Comparison of ENCODE assay signal across 20 cellular contexts in genomic region chr2:202841090-202841867, GRCh38. TPM values are rescaled to one million over a fixed set of nuclear protein-coding genes. Genes with fewer than 3 reads are reported as not detected.
DNase-seq lines count a peak whose midpoint lies in the region; ATAC-seq, FAIRE-seq and TF ChIP-seq lines count a peak whose summit lies in the region.
"Had no signal": no experiment of that assay in that cellular context is flagged by ENCODE, and none has a peak within 500 bp of the region (broad histone marks: within the 10 kb centered on the region; RNA-seq: fewer than 3 reads in every experiment).

No MANE protein-coding gene starts in this region.

- intact Hi-C loops in K562 (cut with micrococcal nuclease): no loop called here
- intact Hi-C loops in thyroid gland (cut with DNase I): no loop called here

- H3K4me3 ChIP-seq in K562 (no peak overlapping the region), thyroid gland (replicated peaks in 1 of 3) (no peak overlapping the region)
- H3K4me3 ChIP-seq: MG63, SJSA1 had no signal

- H3K4me1 ChIP-seq in K562 (replicated peaks in 1 of 2; ENCODE audit: control insufficient read depth in 2 of 2, insufficient read depth in 2 of 2, low read length in 2 of 2) (no peaks in the 10 kb centered on the region), thyroid gland (no peaks in the 10 kb centered on the region)
- H3K4me1 ChIP-seq: SJSA1 had no signal

- H3K9me3 ChIP-seq in K562 (replicated peaks; ENCODE audit: control insufficient read depth, insufficient read depth, low read depth, low read length) (0 out of 2 replicates have a peak, but pooled peaks cover 2% of the 10 kb centered on the region), thyroid gland (no peaks in the 10 kb centered on the region)
- H3K9me3 ChIP-seq: SJSA1 had no signal

- no peaks in the 10 kb centered on the region for H3K9me1 ChIP-seq in K562 (ENCODE audit: control insufficient read depth, insufficient read depth, low read length)

- TF ChIP-seq EP300 in K562 (IDR thresholded peaks at IDR 0.05; ENCODE audit: low read length): no peak

- no peak overlapping the region for H3K4me2 ChIP-seq in K562 (ENCODE audit: insufficient read depth, low read length)

- no peak for TF ChIP-seq POLR2A in K562 (conservative IDR thresholded peaks at IDR 0.05)
- no peak for TF ChIP-seq POLR2A in thyroid gland (IDR thresholded peaks at IDR 0.05)

- no peak overlapping the region for H2AFZ ChIP-seq in K562 (ENCODE audit: low read depth, low read length)

- TF ChIP-seq RAD21 in K562 (CRISPR knock-in tag; conservative IDR thresholded peaks at IDR 0.05 in 1 of 2, IDR thresholded peaks at IDR 0.05 in 1 of 2): no peak

- H3K27me3 ChIP-seq in K562 (ENCODE audit: control insufficient read depth in 2 of 2, insufficient read depth in 2 of 2, low read length in 2 of 2): no peaks in the 10 kb centered on the region
- H3K27me3 ChIP-seq in thyroid gland: no peaks in the 10 kb centered on the region
- H3K27me3 ChIP-seq: MG63, SJSA1 had no signal

- POLR2A ChIA-PET in K562 (lab: Yijun Ruan, JAX): no interaction called here

- H3K27ac ChIP-seq in K562 (ENCODE audit: extremely low read depth, low read depth, low read length) (no peak overlapping the region), thyroid gland (no peak overlapping the region)
- H3K27ac ChIP-seq: HL-60, SJSA1 had no signal

- CTCF ChIA-PET in K562 (lab: Yijun Ruan, JAX; ENCODE audit: low intra/inter-chr PET ratio): no interaction called here

- H3K79me2 ChIP-seq in K562 (ENCODE audit: control insufficient read depth, insufficient read depth, low read length): no peaks in the 10 kb centered on the region

- ATAC-seq in K562: no peak
- ATAC-seq in GM18870 (IDR thresholded peaks at IDR 0.05; ENCODE audit: unreplicated experiment): no peak
- ATAC-seq: HCT116, PC-3 had no signal

- H3K9ac ChIP-seq in K562 (ENCODE audit: insufficient read depth in 1 of 2, low read depth in 2 of 2, low read length in 2 of 2): no peak overlapping the region

- in situ Hi-C loops in K562 (cut with MboI): no loop called here

- H4K20me1 ChIP-seq in K562 (replicated peaks; ENCODE audit: control insufficient read depth, insufficient read depth, low read length): no peaks in the 10 kb centered on the region

- TF ChIP-seq CTCF in K562 (IDR thresholded peaks at IDR 0.05 in 2 of 3, conservative IDR thresholded peaks at IDR 0.05 in 1 of 3; ENCODE audit: insufficient read depth in 2 of 3, low read depth in 1 of 3, low read length in 3 of 3) (no peak), thyroid gland (IDR thresholded peaks at IDR 0.05) (no peak)

- DNase-seq in NCI-H82 (lab: John Stamatoyannopoulos, UW) (peak; percentile 44), NCI-H82 treated with DMSO at 0.1 percent for 48 hours (lab: John Stamatoyannopoulos, UW; ENCODE audit: unreplicated experiment) (no peak), HTR-8/SVneo (ENCODE audit: insufficient read length, low spot score) (no peak), K562 (ENCODE audit: extremely low read depth in 1 of 4, low spot score in 3 of 4) (no peak), thyroid gland (peak; percentile 6 to 7), dedifferentiated amniotic fluid mesenchymal stem cell (ENCODE audit: extremely low spot score) (no peak)
- DNase-seq: Caco-2, GOT3, Kasumi-1, MG63, NCI-H1048, NCI-H1436 treated with DMSO at 0.1 percent for 48 hours, NCI-H2081 treated with DMSO at 0.1 percent for 48 hours, NCI-H345, NCI-H526 treated with DMSO at 0.1 percent for 48 hours, PC-3 had no signal

- BruUV-seq in K562 (replicated peaks; lab: Mats Ljungman, UMichigan): no TSS peak

- 48% methylated on average over 10 of the region's 11 CpGs for WGBS in K562 (ENCODE audit: insufficient coverage, low coverage, missing lambda C conversion rate)
- 91 to 94% methylated on average over 11 of the region's 11 CpGs for WGBS in thyroid gland, 2 donors

- FAIRE-seq in HTR-8/SVneo (lab: Jason Lieb, UNC): peak; percentile 64
- no peak for FAIRE-seq in K562 (lab: Jason Lieb, UNC)

- H3K36me3 ChIP-seq in K562 (ENCODE audit: control insufficient read depth, insufficient read depth, low read length) (no peaks in the 10 kb centered on the region), thyroid gland (no peaks in the 10 kb centered on the region)
- H3K36me3 ChIP-seq: MG63, SJSA1 had no signal

TF ChIP-seq in K562, 482 proteins besides CTCF, POLR2A, EP300 and RAD21:
- TF ChIP-seq NFIC (IDR thresholded peaks at IDR 0.05) (peak; percentile 86), ZNF217 (CRISPR knock-in tag; IDR thresholded peaks at IDR 0.05) (no peak), NFIX (CRISPR knock-in tag; IDR thresholded peaks at IDR 0.05; ENCODE audit: low read depth) (peak; percentile 48; the same call in 1 of the 2 replicates)

RNA-seq across cellular contexts. Expression of gene ICA1L, which starts 30.3 kb away (rescaled TPM):
- total RNA-seq in K562 (2011; cell fraction: chromatin; rRNA removed; ENCODE audit: low replicate concordance): 2.6 and 7.1 TPM in 2 replicates
- total RNA-seq in K562 (2011; cell fraction: nucleolus; rRNA removed): 1.3 and 2.2 TPM in 2 replicates
- total RNA-seq in K562 (2011; cell fraction: nucleoplasm; rRNA removed): 3.2 and 6.0 TPM in 2 replicates
- total RNA-seq in K562 (2014; rRNA removed): 1.1 and 1.7 TPM in 2 replicates
- 1.3 and 1.8 TPM in 2 replicates for total RNA-seq in K562 (2014; rRNA removed; fragmentation: Illumina TruSeq; extraction: Trizol)
- 1.1 and 2.0 TPM in 2 replicates for total RNA-seq in K562 (2015; rRNA removed; fragmentation: Illumina TruSeq; extraction: Trizol)
- 0.74 and 1.4 TPM in 2 replicates for total RNA-seq in K562 (2021)
- 1.2 and 1.6 TPM in 2 replicates for polyA plus RNA-seq in K562 (2011; rRNA removed)
- 0.33 and 0.50 TPM in 2 replicates for polyA plus RNA-seq in K562 (2011; cell fraction: cytosol; rRNA removed)
- 1.2 TPM in 2 replicates for polyA plus RNA-seq in K562 (2011; cell fraction: nucleus; rRNA removed)
- 0.92 and 0.96 TPM in 2 replicates for polyA plus RNA-seq in K562 (2012)
- polyA plus RNA-seq in K562 (2014; fragmentation: Illumina TruSeq; extraction: Trizol): 1.1 TPM in 2 replicates
- polyA plus RNA-seq in K562 (2014; fragmentation: Nextera tagmentation; extraction: Ambion mirVana): under 1 TPM; 0.57 to 0.62 TPM
- polyA plus RNA-seq in K562 (2014; rRNA removed): 0.86 and 1.7 TPM in 2 replicates
- 1.6 and 2.1 TPM in 2 replicates for polyA minus RNA-seq in K562 (2011; rRNA and poly(A)+ RNA removed)
- polyA minus RNA-seq in K562 (2011; cell fraction: cytosol; rRNA and poly(A)+ RNA removed): 1.4 and 1.8 TPM in 2 replicates
- 1.8 and 2.4 TPM in 2 replicates for polyA minus RNA-seq in K562 (2011; cell fraction: nucleus; rRNA and poly(A)+ RNA removed)
- 10 to 100 TPM; 12.1 to 35.7 (median 17.5) TPM for total RNA-seq in thyroid gland

Comparison
In these comparisons a context has a peak if more than half of its experiments do, and no peak if none do; other contexts are left out.
1. DNase-seq: peak in NCI-H82 (single experiment) and thyroid gland (2 of 2); none in NCI-H82 treated with DMSO at 0.1 percent for 48 hours (single experiment), HTR-8/SVneo (single experiment), K562 (0 of 4) and dedifferentiated amniotic fluid mesenchymal stem cell (single experiment).